ENCODE assay signal across 13 cellular contexts in genomic region chr3:48434591-48435222, GRCh38. TPM values are rescaled to one million over a fixed set of nuclear protein-coding genes. Genes with fewer than 3 reads are reported as not detected.
DNase-seq lines count a peak whose midpoint lies in the region; ATAC-seq, FAIRE-seq and TF ChIP-seq lines count a peak whose summit lies in the region.
"Had no signal": no experiment of that assay in that cellular context is flagged by ENCODE, and none has a peak within 500 bp of the region (broad histone marks: within the 10 kb centered on the region; RNA-seq: fewer than 3 reads in every experiment).

No MANE protein-coding gene starts in this region.

- POLR2A ChIA-PET in GM12878 (lab: Charles Lee) = no interaction called here

- CTCF ChIA-PET in GM12878 (lab: Yijun Ruan, JAX) = interaction anchor here (1.0 to 12.5 kb wide), 12 partner anchors 17 to 395 kb away, joined by 3 to 757 read pairs (median 62); partner anchors contain the start of genes CAMP and PFKFB4

- H3K9ac ChIP-seq in GM12878 (ENCODE audit: control insufficient read depth, insufficient read depth, low read length) (no peak overlapping the region), muscle layer of colon (ENCODE audit: low read length) (no peak overlapping the region)
- H3K9ac ChIP-seq: parathyroid adenoma had no signal

- 76% methylated on average over 15 of the region's 15 CpGs for WGBS in GM12878 (ENCODE audit: insufficient coverage, insufficient replicate concordance, low lambda C conversion rate, missing lambda C conversion rate)

- DNase-seq in GM12878 (ENCODE audit: low read depth, low spot score) (no peak), omental fat pad (ENCODE audit: low spot score) (no peak), D341Med (ENCODE audit: low spot score) (no peak)
- DNase-seq: activated CD4-positive, alpha-beta T cell treated with anti-CD3 and anti-CD28 coated beads, Interleukin-2, amount 50 U/mL, for 1 hour; immature natural killer cell; NCI-H69 had no signal

- in situ Hi-C loops in GM12878 (cut with MboI) = loop anchor here (5.0 kb wide), 3 partner anchors 32 to 202 kb away; no protein-coding TSS in a partner anchor

- no peak for ATAC-seq in GM12878
- no peak for ATAC-seq in omental fat pad (ENCODE audit: low FRiP score)
- ATAC-seq in HG03469 (IDR thresholded peaks at IDR 0.05; ENCODE audit: unreplicated experiment) = no peak

- H3K4me3 ChIP-seq in ACC112 (ENCODE audit: low read depth, low read length) (no peak overlapping the region), GM12878 (no peak overlapping the region), muscle layer of colon (ENCODE audit: low read depth in 1 of 2, low read length in 2 of 2) (no peak overlapping the region)
- H3K4me3 ChIP-seq: HAP-1, SK-N-MC had no signal

- SMC1A ChIA-PET in GM12878 (lab: Charles Lee; ENCODE audit: uncharacterized antibody, unreplicated experiment) = interaction anchor here (0.9 to 11.5 kb wide), 4 partner anchors 33 to 204 kb away, joined by 3 to 287 read pairs (median 34); no protein-coding TSS in a partner anchor

- FAIRE-seq in GM12878 (lab: Jason Lieb, UNC) = no peak
- FAIRE-seq: G401.6 had no signal

- TF ChIP-seq CTCF in GM12878 (IDR thresholded peaks at IDR 0.05 in 2 of 3, conservative IDR thresholded peaks at IDR 0.05 in 1 of 3; ENCODE audit: control insufficient read depth in 2 of 3, extremely low read depth in 1 of 3, insufficient read depth in 1 of 3, low read depth in 3 of 3, low read length in 3 of 3) (no peak), omental fat pad (IDR thresholded peaks at IDR 0.05) (no peak)

- H2AFZ ChIP-seq in ACC112 (ENCODE audit: low read length, unreplicated experiment) = no peak overlapping the region
- no peak overlapping the region for H2AFZ ChIP-seq in GM12878 (ENCODE audit: control insufficient read depth, low read depth, low read length)
- H2AFZ ChIP-seq: parathyroid adenoma had no signal

- H3K27me3 ChIP-seq in ACC112 (ENCODE audit: insufficient read depth, low read length) = no peaks in the 10 kb centered on the region
- H3K27me3 ChIP-seq in GM12878 (replicated peaks in 1 of 2; ENCODE audit: control insufficient read depth in 2 of 2, insufficient read depth in 2 of 2, low read length in 1 of 2) = no peaks in the 10 kb centered on the region
- no peaks in the 10 kb centered on the region for H3K27me3 ChIP-seq in muscle layer of colon (ENCODE audit: control insufficient read depth in 1 of 2, insufficient read depth in 2 of 2, low read length in 2 of 2)

- TF ChIP-seq EP300 in GM12878 (IDR thresholded peaks at IDR 0.05; ENCODE audit: borderline replicate concordance in 1 of 2, control insufficient read depth in 1 of 2, low read depth in 2 of 2, low read length in 2 of 2) = no peak

- no peak overlapping the region for H3K4me2 ChIP-seq in GM12878 (ENCODE audit: control insufficient read depth, insufficient read depth)

- no peaks in the 10 kb centered on the region for H4K20me1 ChIP-seq in GM12878 (ENCODE audit: control insufficient read depth, insufficient read depth)

- H3K27ac ChIP-seq in ACC112 (ENCODE audit: low read depth, low read length) (peak overlapping the region; percentile 41; the same call in 1 of the 2 replicates), GM12878 (ENCODE audit: control insufficient read depth, insufficient read depth) (no peak overlapping the region), muscle layer of colon (ENCODE audit: low read depth, low read length) (peak overlapping the region; percentile 28)
- H3K27ac ChIP-seq: parathyroid adenoma, SK-N-MC had no signal

- intact Hi-C loops in GM12878 (cut with micrococcal nuclease; ENCODE audit: unreplicated experiment) = no loop called here

- peaks cover 31% of the 10 kb centered on the region for H3K4me1 ChIP-seq in ACC112 (ENCODE audit: control insufficient read depth, insufficient read depth, low read length, unreplicated experiment)
- H3K4me1 ChIP-seq in GM12878 (ENCODE audit: control insufficient read depth, insufficient read depth, low read length) = peaks cover 29% of the 10 kb centered on the region
- H3K4me1 ChIP-seq in muscle layer of colon (ENCODE audit: insufficient read depth, low read length) = peaks cover 20% of the 10 kb centered on the region

- TF ChIP-seq RAD21 in GM12878 (IDR thresholded peaks at IDR 0.05; ENCODE audit: insufficient read depth, low read depth, low read length) = no peak

- H3K36me3 ChIP-seq in ACC112 (ENCODE audit: insufficient read depth, low read length) (peaks cover 12% of the 10 kb centered on the region; the same call in 1 of the 2 replicates), GM12878 (ENCODE audit: control insufficient read depth in 2 of 2, insufficient read depth in 2 of 2, low read length in 1 of 2) (peaks cover 2 to 16% of the 10 kb centered on the region in 2 experiments; a peak in 2 of 4 replicates), muscle layer of colon (ENCODE audit: insufficient read depth, low read length) (peaks cover 14% of the 10 kb centered on the region)

- peaks cover 16% of the 10 kb centered on the region for H3K79me2 ChIP-seq in ACC112 (ENCODE audit: control insufficient read depth, insufficient read depth, low read length, unreplicated experiment)
- H3K79me2 ChIP-seq in GM12878 (ENCODE audit: control insufficient read depth, insufficient read depth, low read length) = peaks cover 9% of the 10 kb centered on the region

- no peak for TF ChIP-seq POLR2A in GM12878 (IDR thresholded peaks at IDR 0.05; ENCODE audit: low read depth, low read length)

- H3K9me3 ChIP-seq in GM12878 (replicated peaks; ENCODE audit: control insufficient read depth, insufficient read depth, low read length) = no peaks in the 10 kb centered on the region
- H3K9me3 ChIP-seq in muscle layer of colon (ENCODE audit: low read length) = no peaks in the 10 kb centered on the region
- H3K9me3 ChIP-seq: HAP-1 had no signal

- BruUV-seq in GM12878 (replicated peaks; lab: Mats Ljungman, UMichigan) = no TSS peak

- RAD21 ChIA-PET in GM12878 (lab: Charles Lee; ENCODE audit: unreplicated experiment) = interaction anchor here (2.7 to 3.5 kb wide), 2 partner anchors 33 to 34 kb away, joined by 28 to 259 read pairs; no protein-coding TSS in a partner anchor

RNA-seq across cellular contexts. Expression of gene PLXNB1, which starts 4.8 kb away (rescaled TPM):
- 58.5 and 61.2 TPM in 2 replicates for total RNA-seq in GM12878 (2013; cell fraction: nucleolus; rRNA removed)
- total RNA-seq in GM12878 (2014; rRNA removed) (4.8 and 8.0 TPM in 2 replicates), GM12878 (2014; rRNA removed; fragmentation: Illumina TruSeq; extraction: Trizol) (4.9 and 6.0 TPM in 2 replicates), GM12878 (2021) (14.7 and 15.1 TPM in 2 replicates), omental fat pad (10 to 100 TPM; 66.7 to 91.3 (median 77.1) TPM)
- polyA plus RNA-seq in GM12878 (2011; ENCODE audit: low read depth) = 8.9 TPM
- polyA plus RNA-seq in GM12878 (2011; rRNA removed) (8.6 and 14.3 TPM in 2 replicates), GM12878 (2014; fragmentation: Illumina TruSeq; extraction: Trizol) (3.2 and 5.7 TPM in 2 replicates), GM12878 (2014; fragmentation: Nextera tagmentation; extraction: Ambion mirVana) (under 1 TPM; 0.18 to 0.47 TPM), GM12878 (2014; rRNA removed) (12.2 and 15.2 TPM in 2 replicates), GM12878 (2016; fragmentation: Nextera tagmentation; extraction: Ambion mirVana) (1 to 10 TPM; 3.3 to 3.9 TPM)
- polyA plus RNA-seq in GM12878 (2011; cell fraction: cytosol; rRNA removed) = 15.3 and 20.0 TPM in 2 replicates
- polyA plus RNA-seq in GM12878 (2011; cell fraction: nucleus; rRNA removed) = 233 and 263 TPM in 2 replicates
- 5.4 and 8.2 TPM in 2 replicates for polyA plus RNA-seq in GM12878 (2012)
- polyA minus RNA-seq in GM12878 (2011; rRNA and poly(A)+ RNA removed) = 10.8 and 27.2 TPM in 2 replicates
- polyA minus RNA-seq in GM12878 (2011; cell fraction: cytosol; rRNA and poly(A)+ RNA removed) = 9.7 and 14.7 TPM in 2 replicates
- 49.9 and 68.0 TPM in 2 replicates for polyA minus RNA-seq in GM12878 (2011; cell fraction: nucleus; rRNA and poly(A)+ RNA removed)

RNA-seq across cellular contexts. Expression of gene CCDC51, which starts 5.2 kb away (rescaled TPM):
- 3.7 and 4.3 TPM in 2 replicates for total RNA-seq in GM12878 (2013; cell fraction: nucleolus; rRNA removed)
- total RNA-seq in GM12878 (2014; rRNA removed) = 30.0 and 31.0 TPM in 2 replicates
- total RNA-seq in GM12878 (2014; rRNA removed; fragmentation: Illumina TruSeq; extraction: Trizol) = 28.7 and 29.4 TPM in 2 replicates
- total RNA-seq in GM12878 (2021) = 24.3 and 26.6 TPM in 2 replicates
- 8.2 TPM for polyA plus RNA-seq in GM12878 (2011; ENCODE audit: low read depth)
- polyA plus RNA-seq in GM12878 (2011; rRNA removed) = 22.2 and 32.7 TPM in 2 replicates
- polyA plus RNA-seq in GM12878 (2011; cell fraction: cytosol; rRNA removed) = 35.8 and 36.8 TPM in 2 replicates
- 14.4 and 15.8 TPM in 2 replicates for polyA plus RNA-seq in GM12878 (2011; cell fraction: nucleus; rRNA removed)
- polyA plus RNA-seq in GM12878 (2012) = 11.8 and 15.7 TPM in 2 replicates
- polyA plus RNA-seq in GM12878 (2014; fragmentation: Illumina TruSeq; extraction: Trizol) = 14.5 and 28.2 TPM in 2 replicates
- 10 to 100 TPM; 10.6 to 12.6 TPM for polyA plus RNA-seq in GM12878 (2014; fragmentation: Nextera tagmentation; extraction: Ambion mirVana)
- polyA plus RNA-seq in GM12878 (2014; rRNA removed) = 26.2 and 28.1 TPM in 2 replicates
- 10 to 100 TPM; 45.4 to 54.9 TPM for polyA plus RNA-seq in GM12878 (2016; fragmentation: Nextera tagmentation; extraction: Ambion mirVana)
- polyA minus RNA-seq in GM12878 (2011; rRNA and poly(A)+ RNA removed) = 16.5 and 19.2 TPM in 2 replicates
- polyA minus RNA-seq in GM12878 (2011; cell fraction: cytosol; rRNA and poly(A)+ RNA removed) = 5.9 TPM in 2 replicates
- 2.0 and 2.2 TPM in 2 replicates for polyA minus RNA-seq in GM12878 (2011; cell fraction: nucleus; rRNA and poly(A)+ RNA removed)
- 10 to 100 TPM; 11.6 to 15.1 (median 13.6) TPM for total RNA-seq in omental fat pad

RNA-seq across cellular contexts. Expression of gene TMA7, which starts 5.3 kb away (rescaled TPM):
- 21.0 and 24.2 TPM in 2 replicates for total RNA-seq in GM12878 (2013; cell fraction: nucleolus; rRNA removed)
- total RNA-seq in GM12878 (2014; rRNA removed) = 426 and 551 TPM in 2 replicates
- 703 and 728 TPM in 2 replicates for total RNA-seq in GM12878 (2014; rRNA removed; fragmentation: Illumina TruSeq; extraction: Trizol)
- total RNA-seq in GM12878 (2021) = 315 and 319 TPM in 2 replicates
- polyA plus RNA-seq in GM12878 (2011; ENCODE audit: low read depth) = 234 TPM
- polyA plus RNA-seq in GM12878 (2011; rRNA removed) = 427 and 593 TPM in 2 replicates
- polyA plus RNA-seq in GM12878 (2011; cell fraction: cytosol; rRNA removed) = 148 and 171 TPM in 2 replicates
- 119 and 149 TPM in 2 replicates for polyA plus RNA-seq in GM12878 (2011; cell fraction: nucleus; rRNA removed)
- polyA plus RNA-seq in GM12878 (2012) = 449 and 603 TPM in 2 replicates
- polyA plus RNA-seq in GM12878 (2014; fragmentation: Illumina TruSeq; extraction: Trizol) = 332 and 496 TPM in 2 replicates
- 1,000 to 10,000 TPM; 1,729 to 1,760 TPM for polyA plus RNA-seq in GM12878 (2014; fragmentation: Nextera tagmentation; extraction: Ambion mirVana)
- polyA plus RNA-seq in GM12878 (2014; rRNA removed) = 684 and 776 TPM in 2 replicates
- 1,000 to 10,000 TPM; 1,330 to 1,388 TPM for polyA plus RNA-seq in GM12878 (2016; fragmentation: Nextera tagmentation; extraction: Ambion mirVana)
- 24.7 and 32.4 TPM in 2 replicates for polyA minus RNA-seq in GM12878 (2011; rRNA and poly(A)+ RNA removed)
- 27.3 and 28.5 TPM in 2 replicates for polyA minus RNA-seq in GM12878 (2011; cell fraction: cytosol; rRNA and poly(A)+ RNA removed)
- 18.0 and 32.1 TPM in 2 replicates for polyA minus RNA-seq in GM12878 (2011; cell fraction: nucleus; rRNA and poly(A)+ RNA removed)
- total RNA-seq in omental fat pad = 100 to 1,000 TPM; 239 to 266 (median 255) TPM

RNA-seq across cellular contexts. Expression of gene ATRIP, which starts 11.8 kb away (rescaled TPM):
- total RNA-seq in GM12878 (2013; cell fraction: nucleolus; rRNA removed) = 19.6 and 19.8 TPM in 2 replicates
- total RNA-seq in GM12878 (2014; rRNA removed) (14.5 and 15.0 TPM in 2 replicates), GM12878 (2014; rRNA removed; fragmentation: Illumina TruSeq; extraction: Trizol) (11.5 and 13.4 TPM in 2 replicates), GM12878 (2021) (13.2 and 13.6 TPM in 2 replicates), omental fat pad (1 to 10 TPM; 4.0 to 6.5 (median 5.5) TPM)
- 2.6 TPM for polyA plus RNA-seq in GM12878 (2011; ENCODE audit: low read depth)
- polyA plus RNA-seq in GM12878 (2011; rRNA removed) (8.4 and 11.6 TPM in 2 replicates), GM12878 (2014; fragmentation: Illumina TruSeq; extraction: Trizol) (16.0 and 18.9 TPM in 2 replicates), GM12878 (2014; fragmentation: Nextera tagmentation; extraction: Ambion mirVana) (1 to 10 TPM; 1.4 to 2.4 TPM), GM12878 (2014; rRNA removed) (9.7 and 10.3 TPM in 2 replicates), GM12878 (2016; fragmentation: Nextera tagmentation; extraction: Ambion mirVana) (10 to 100 TPM in 1 of 2 experiments, 1 to 10 TPM in 1; 9.5 to 10.5 TPM)
- polyA plus RNA-seq in GM12878 (2011; cell fraction: cytosol; rRNA removed) = 10.6 and 12.7 TPM in 2 replicates
- polyA plus RNA-seq in GM12878 (2011; cell fraction: nucleus; rRNA removed) = 26.2 and 28.8 TPM in 2 replicates
- polyA plus RNA-seq in GM12878 (2012) = 4.4 and 6.3 TPM in 2 replicates
- polyA minus RNA-seq in GM12878 (2011; rRNA and poly(A)+ RNA removed) = 14.6 and 17.2 TPM in 2 replicates
- polyA minus RNA-seq in GM12878 (2011; cell fraction: cytosol; rRNA and poly(A)+ RNA removed) = 4.8 and 6.0 TPM in 2 replicates
- polyA minus RNA-seq in GM12878 (2011; cell fraction: nucleus; rRNA and poly(A)+ RNA removed) = 11.2 and 18.7 TPM in 2 replicates
